ENCODE assay signal across 10 cellular contexts in the genomic region with DNA sequence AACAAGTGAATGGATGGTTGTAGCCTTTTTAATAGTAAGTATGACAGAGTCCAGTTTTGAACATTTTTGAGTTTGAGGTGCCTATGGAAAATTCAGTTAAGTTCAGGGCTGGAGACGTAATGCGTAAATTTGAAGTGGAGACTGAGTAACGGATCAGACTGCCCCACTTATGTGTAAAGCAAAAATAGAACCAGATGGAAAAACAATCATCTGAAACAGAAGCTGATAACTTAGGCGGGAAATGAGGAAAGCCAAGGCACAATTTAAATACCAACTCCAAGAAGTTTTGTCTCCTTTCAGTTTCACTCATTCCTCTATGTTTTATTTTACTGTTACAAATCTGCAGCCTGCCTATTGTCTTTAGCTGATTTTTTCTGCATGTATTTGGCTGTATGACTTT. TPM values are rescaled to one million over a fixed set of nuclear protein-coding genes. Genes with fewer than 3 reads are reported as not detected.
DNase-seq lines count a peak whose midpoint lies in the region; ATAC-seq and TF ChIP-seq lines count a peak whose summit lies in the region.
"Had no signal": no experiment of that assay in that cellular context is flagged by ENCODE, and none has a peak within 500 bp of the region (broad histone marks: within the 10 kb centered on the region; RNA-seq: fewer than 3 reads in every experiment).

No MANE protein-coding gene starts in this region.

- no peak overlapping the region for H2AFZ ChIP-seq in SU-DHL-6 (ENCODE audit: low read depth, low read length, severe bottlenecking)

- H3K4me3 ChIP-seq in SU-DHL-6 (ENCODE audit: insufficient read depth, low read length, poor library complexity, severe bottlenecking), result peak overlapping the region; percentile 65
- peak overlapping the region; percentile 83 for H3K4me3 ChIP-seq in fibroblast of pulmonary artery (replicated peaks; ENCODE audit: low read depth, low read length)
- peak overlapping the region; percentile 86 for H3K4me3 ChIP-seq in rectal smooth muscle tissue (ENCODE audit: low read length)
- H3K4me3 ChIP-seq in adrenal gland, result peak overlapping the region in 1 of 4 donors; percentile 90

- WGBS in adrenal gland, 4 donors, result 38 to 56% (median 48%) methylated on average over 4 of the region's 4 CpGs

- no peak for ATAC-seq in GM18873 (IDR thresholded peaks at IDR 0.05; ENCODE audit: low FRiP score, unreplicated experiment)

- TF ChIP-seq POLR2A in adrenal gland (IDR thresholded peaks at IDR 0.05), result no peak

- no peaks in the 10 kb centered on the region for H3F3A ChIP-seq in SU-DHL-6 (ENCODE audit: insufficient read depth)

- H3K79me2 ChIP-seq in SU-DHL-6 (ENCODE audit: insufficient read depth, low read length), result peaks cover 4% of the 10 kb centered on the region; the same call in 1 of the 2 replicates

- H3K9me3 ChIP-seq in SU-DHL-6 (ENCODE audit: insufficient read depth, low read length) (no peaks in the 10 kb centered on the region), adrenal gland (replicated peaks in 1 of 3) (no peaks in the 10 kb centered on the region)

- H3K27ac ChIP-seq in SU-DHL-6 (ENCODE audit: low read depth, low read length), result no peak overlapping the region
- H3K27ac ChIP-seq in rectal smooth muscle tissue (ENCODE audit: low read depth, low read length), result no peak overlapping the region
- no peak overlapping the region for H3K27ac ChIP-seq in adrenal gland

- TF ChIP-seq CTCF in SU-DHL-6 (IDR thresholded peaks at IDR 0.05; ENCODE audit: insufficient read depth, low read length, poor library complexity, severe bottlenecking), result no peak
- no peak for TF ChIP-seq CTCF in fibroblast of pulmonary artery (IDR thresholded peaks at IDR 0.05; ENCODE audit: low read length, missing control alignments)
- no peak for TF ChIP-seq CTCF in adrenal gland (IDR thresholded peaks at IDR 0.05)

- H3K36me3 ChIP-seq in SU-DHL-6 (ENCODE audit: low read length), result 0 out of 2 replicates have a peak, but pooled peaks cover under 1% of the 10 kb centered on the region
- H3K36me3 ChIP-seq in rectal smooth muscle tissue (ENCODE audit: control insufficient read depth, insufficient read depth, low read length), result no peaks in the 10 kb centered on the region
- H3K36me3 ChIP-seq in adrenal gland (replicated peaks in 1 of 2), result no peaks in the 10 kb centered on the region

- peak overlapping the region; percentile 79 for H3K4me2 ChIP-seq in SU-DHL-6 (ENCODE audit: low read depth, low read length, poor library complexity, severe bottlenecking)

- no peaks in the 10 kb centered on the region for H3K27me3 ChIP-seq in SU-DHL-6 (ENCODE audit: low read length)
- H3K27me3 ChIP-seq in rectal smooth muscle tissue (ENCODE audit: control insufficient read depth, insufficient read depth, low read length), result no peaks in the 10 kb centered on the region
- no peaks in the 10 kb centered on the region for H3K27me3 ChIP-seq in adrenal gland

- DNase-seq in EH (ENCODE audit: low read depth) (peak; percentile 33), fibroblast of pulmonary artery (ENCODE audit: low read depth) (no peak), NCI-H2081 (lab: John Stamatoyannopoulos, UW) (no peak), adrenal gland (no peak), SK-N-DZ (ENCODE audit: low spot score) (no peak)
- DNase-seq: cortex of kidney; stimulated activated CD4-positive, alpha-beta T cell treated with anti-CD3 and anti-CD28 coated beads, Interleukin-12 subunit alpha, Interleukin-12 subunit beta, amount 100 ng/mL, for 4 hours had no signal

- no peaks in the 10 kb centered on the region for H3K9me2 ChIP-seq in SU-DHL-6 (replicated peaks; ENCODE audit: insufficient read depth, low read length)

- intact Hi-C loops in adrenal gland (cut with DNase I), result no loop called here

- no peaks in the 10 kb centered on the region for H4K20me1 ChIP-seq in SU-DHL-6 (ENCODE audit: low read depth, low read length)

- H3K9ac ChIP-seq in SU-DHL-6 (ENCODE audit: low read length), result peak overlapping the region; percentile 64; the same call in 1 of the 2 replicates
- no peak overlapping the region for H3K9ac ChIP-seq in rectal smooth muscle tissue (ENCODE audit: low read length)

- H3K4me1 ChIP-seq in rectal smooth muscle tissue (ENCODE audit: control insufficient read depth, insufficient read depth, low read length), result peaks cover 10% of the 10 kb centered on the region
- H3K4me1 ChIP-seq in adrenal gland (replicated peaks in 1 of 2), result peaks cover 0 to 28% of the 10 kb centered on the region in 2 donors

RNA-seq across cellular contexts. Expression of a gene that starts 1.2 kb away (rescaled TPM):
- total RNA-seq in adrenal gland, result 10 to 100 TPM; 11.1 to 55.3 (median 32.7) TPM
- polyA plus RNA-seq in adrenal gland, result 10 to 100 TPM in 2 of 3 donors, 1 to 10 TPM in 1; 7.7 to 41.2 (median 11.2) TPM
- polyA plus RNA-seq in SK-N-DZ (2014; cell fraction: cytosol; rRNA removed), result 17.0 and 18.2 TPM in 2 replicates
- 8.7 and 9.5 TPM in 2 replicates for polyA plus RNA-seq in SK-N-DZ (2014; cell fraction: nucleus; rRNA removed)

RNA-seq across cellular contexts. Expression of a gene that starts 14.2 kb away (rescaled TPM):
- total RNA-seq in adrenal gland, result 10 to 100 TPM in 6 of 8 donors, 1 to 10 TPM in 2; 4.2 to 29.2 (median 15.3) TPM
- 1 to 10 TPM; 2.5 to 5.6 (median 2.5) TPM for polyA plus RNA-seq in adrenal gland
- polyA plus RNA-seq in SK-N-DZ (2014; cell fraction: cytosol; rRNA removed), result 2.0 and 2.6 TPM in 2 replicates
- 2.4 and 3.3 TPM in 2 replicates for polyA plus RNA-seq in SK-N-DZ (2014; cell fraction: nucleus; rRNA removed)

RNA-seq across cellular contexts. Expression of a gene that starts 16.7 kb away (rescaled TPM):
- total RNA-seq in adrenal gland, result under 1 TPM in 6 of 8 donors, not detected in 2; 0.14 to 0.44 (median 0.20) TPM
- 1 to 10 TPM in 1 of 3 donors, under 1 TPM in 2; 0.37 to 1.0 (median 0.54) TPM for polyA plus RNA-seq in adrenal gland
- not detected in 2 replicates for polyA plus RNA-seq in SK-N-DZ (2014; cell fraction: cytosol; rRNA removed)
- polyA plus RNA-seq in SK-N-DZ (2014; cell fraction: nucleus; rRNA removed), result 0.27 TPM in 1 of 2 replicates, not detected in the other
